ENCODE assay signal across 8 cellular contexts in genomic region chr20:49385471-49385870, GRCh38.
DNase-seq lines count a peak whose midpoint lies in the region; ATAC-seq, FAIRE-seq and TF ChIP-seq lines count a peak whose summit lies in the region.

No MANE protein-coding gene starts in this region.

- H3K27ac Mint-ChIP-seq in chondrocyte (ENCODE audit: unreplicated experiment) = no peak overlapping the region
- H3K27ac Mint-ChIP-seq in activated CD4-positive, alpha-beta memory T cell treated with anti-CD3 and anti-CD28 coated beads, Interleukin-2, amount 10 ng/mL, durations not matched to agents 7 days and 5 days = no peak overlapping the region

- H3K27me3 ChIP-seq in BE2C (no peaks in the 10 kb centered on the region), PC-3 (ENCODE audit: low read length) (peaks cover 14% of the 10 kb centered on the region)

- CTCF ChIA-PET in PC-3 (lab: Charles Lee) = no interaction called here
- CTCF ChIA-PET in activated CD4-positive, alpha-beta memory T cell treated with anti-CD3 and anti-CD28 coated beads, Interleukin-2, amount 10 ng/mL, durations not matched to agents 7 days and 5 days (lab: Charles Lee) = interaction anchor here (0.5 to 4.4 kb wide), 8 partner anchors 10 to 716 kb away, joined by 3 to 26 read pairs (median 5); no protein-coding TSS in a partner anchor

- H2AFZ ChIP-seq in PC-3 (ENCODE audit: low read length) = no peak overlapping the region

- H3F3A ChIP-seq in PC-3 (ENCODE audit: low read length, unreplicated experiment) = no peaks in the 10 kb centered on the region

- no peaks in the 10 kb centered on the region for H3K9me3 ChIP-seq in BE2C
- no peaks in the 10 kb centered on the region for H3K9me3 ChIP-seq in PC-3 (ENCODE audit: low read length)

- no peaks in the 10 kb centered on the region for H3K79me2 ChIP-seq in PC-3 (ENCODE audit: low read length)

- H3K36me3 Mint-ChIP-seq in chondrocyte (ENCODE audit: low read depth) = peaks cover 2% of the 10 kb centered on the region
- no peaks in the 10 kb centered on the region for H3K36me3 Mint-ChIP-seq in activated CD4-positive, alpha-beta memory T cell treated with anti-CD3 and anti-CD28 coated beads, Interleukin-2, amount 10 ng/mL, durations not matched to agents 7 days and 5 days (ENCODE audit: low read depth)

- no peak overlapping the region for H3K9ac ChIP-seq in PC-3 (ENCODE audit: low read length)

- DNase-seq in BE2C (peak; percentile 67), HCEC 1CT (peak; percentile 28), PC-3 (peak; percentile 59), foreskin fibroblast (peak; percentile 24 to 68), urothelium cell line (ENCODE audit: low spot score) (no peak), chondrocyte (ENCODE audit: low spot score) (no peak)
- DNase-seq in activated CD4-positive, alpha-beta memory T cell treated with anti-CD3 and anti-CD28 coated beads, Interleukin-2, amount 10 ng/mL, durations not matched to agents 7 days and 5 days = no peak

- POLR2A ChIA-PET in PC-3 (lab: Charles Lee; ENCODE audit: unreplicated experiment) = no interaction called here
- POLR2A ChIA-PET in activated CD4-positive, alpha-beta memory T cell treated with anti-CD3 and anti-CD28 coated beads, Interleukin-2, amount 10 ng/mL, durations not matched to agents 7 days and 5 days (lab: Charles Lee) = no interaction called here

- H4K20me1 ChIP-seq in PC-3 (ENCODE audit: low read length) = no peaks in the 10 kb centered on the region

- no peak overlapping the region for H3K4me3 ChIP-seq in BE2C (ENCODE audit: low read depth, low read length)
- H3K4me3 ChIP-seq in PC-3 (ENCODE audit: low read length) = no peak overlapping the region
- no peak overlapping the region for H3K4me3 ChIP-seq in foreskin fibroblast (ENCODE audit: low read depth in 1 of 2, low read length in 2 of 2)

- H3K36me3 ChIP-seq in BE2C (no peaks in the 10 kb centered on the region), PC-3 (ENCODE audit: low read depth, low read length) (no peaks in the 10 kb centered on the region)

- BruUV-seq in PC-3 (replicated peaks; lab: Mats Ljungman, UMichigan) = no TSS peak

- H3K4me1 ChIP-seq in BE2C = peaks cover 23% of the 10 kb centered on the region
- no peaks in the 10 kb centered on the region for H3K4me1 ChIP-seq in PC-3 (ENCODE audit: insufficient read depth, low read length)

- peak; percentile 59 for FAIRE-seq in urothelium cell line (lab: Jason Lieb, UNC)

- no peak overlapping the region for H3K27ac ChIP-seq in PC-3 (ENCODE audit: low read length)

- TF ChIP-seq CTCF in BE2C (IDR thresholded peaks at IDR 0.05; ENCODE audit: low read depth, low read length) = no peak
- no peak for TF ChIP-seq CTCF in PC-3 (conservative IDR thresholded peaks at IDR 0.05; ENCODE audit: low read depth, low read length)
- TF ChIP-seq CTCF in foreskin fibroblast (IDR thresholded peaks at IDR 0.05; ENCODE audit: low read depth, low read length) = no peak
- no peak for TF ChIP-seq CTCF in chondrocyte (IDR thresholded peaks at IDR 0.05)

- H3K4me2 ChIP-seq in PC-3 (ENCODE audit: low read length) = no peak overlapping the region

- no peaks in the 10 kb centered on the region for H3K9me3 Mint-ChIP-seq in chondrocyte (ENCODE audit: low read depth)
- no peaks in the 10 kb centered on the region for H3K9me3 Mint-ChIP-seq in activated CD4-positive, alpha-beta memory T cell treated with anti-CD3 and anti-CD28 coated beads, Interleukin-2, amount 10 ng/mL, durations not matched to agents 7 days and 5 days

- intact Hi-C loops in PC-3 (cut with micrococcal nuclease) = loop anchor here (5.0 kb wide), 1 partner anchor 97 kb away; the partner anchor contains the start of gene KCNB1

- ATAC-seq in PC-3 = peak; percentile 59
- ATAC-seq in HG02973 (IDR thresholded peaks at IDR 0.05; ENCODE audit: unreplicated experiment) = no peak

- H3K9me2 ChIP-seq in PC-3 (replicated peaks; ENCODE audit: low read length) = no peaks in the 10 kb centered on the region

- H3K4me1 Mint-ChIP-seq in chondrocyte (ENCODE audit: low read depth) = peaks cover 56% of the 10 kb centered on the region
- H3K4me1 Mint-ChIP-seq in activated CD4-positive, alpha-beta memory T cell treated with anti-CD3 and anti-CD28 coated beads, Interleukin-2, amount 10 ng/mL, durations not matched to agents 7 days and 5 days = no peaks in the 10 kb centered on the region

- H3K27me3 Mint-ChIP-seq in chondrocyte (ENCODE audit: low read depth) = no peaks in the 10 kb centered on the region
- H3K27me3 Mint-ChIP-seq in activated CD4-positive, alpha-beta memory T cell treated with anti-CD3 and anti-CD28 coated beads, Interleukin-2, amount 10 ng/mL, durations not matched to agents 7 days and 5 days = peaks cover 36% of the 10 kb centered on the region

- no peak overlapping the region for H3K4me3 Mint-ChIP-seq in chondrocyte (ENCODE audit: unreplicated experiment)
- H3K4me3 Mint-ChIP-seq in activated CD4-positive, alpha-beta memory T cell treated with anti-CD3 and anti-CD28 coated beads, Interleukin-2, amount 10 ng/mL, durations not matched to agents 7 days and 5 days = no peak overlapping the region

Comparison
In these comparisons a context has a peak if more than half of its experiments do, and no peak if none do; other contexts are left out.
1. DNase-seq: peak in BE2C (single experiment), HCEC 1CT (single experiment), PC-3 (single experiment) and foreskin fibroblast (2 of 2); none in urothelium cell line (single experiment), chondrocyte (single experiment) and activated CD4-positive, alpha-beta memory T cell treated with anti-CD3 and anti-CD28 coated beads, Interleukin-2, amount 10 ng/mL, durations not matched to agents 7 days and 5 days (single experiment).